Comparison of ENCODE assay signal across 26 cellular contexts in genomic region chr6:112026933-112027332, GRCh38. TPM values are rescaled to one million over a fixed set of nuclear protein-coding genes. Genes with fewer than 3 reads are reported as not detected.
DNase-seq lines count a peak whose midpoint lies in the region; ATAC-seq and TF ChIP-seq lines count a peak whose summit lies in the region.
"Had no signal": no experiment of that assay in that cellular context is flagged by ENCODE, and none has a peak within 500 bp of the region (broad histone marks: within the 10 kb centered on the region; RNA-seq: fewer than 3 reads in every experiment).

No MANE protein-coding gene starts in this region.

- peak overlapping the region; percentile 80 for H3K27ac ChIP-seq in DND-41 (ENCODE audit: low read length)
- H3K27ac ChIP-seq: PC-9, WERI-Rb-1 had no signal

- H3K4me1 Mint-ChIP-seq in activated CD4-positive, alpha-beta T cell treated with anti-CD3 and anti-CD28 coated beads, Interleukin-2, amount 10 ng/mL, durations not matched to agents 7 days and 5 days: peaks cover 59% of the 10 kb centered on the region
- peaks cover 27 to 39% of the 10 kb centered on the region in 2 donors for H3K4me1 Mint-ChIP-seq in natural killer cell

- TF ChIP-seq CTCF in DND-41 (IDR thresholded peaks at IDR 0.05; ENCODE audit: borderline replicate concordance, extremely low read depth, low read length, poor library complexity, severe bottlenecking) (no peak), natural killer cell (IDR thresholded peaks at IDR 0.05) (no peak)

- peaks cover 29% of the 10 kb centered on the region for H3K4me1 ChIP-seq in DND-41 (ENCODE audit: insufficient read depth, low read length)
- H3K4me1 ChIP-seq: BE2C had no signal

- H3K9me3 Mint-ChIP-seq in activated CD4-positive, alpha-beta T cell treated with anti-CD3 and anti-CD28 coated beads, Interleukin-2, amount 10 ng/mL, durations not matched to agents 7 days and 5 days: peaks cover 18% of the 10 kb centered on the region
- peaks cover 20 to 25% of the 10 kb centered on the region in 2 donors for H3K9me3 Mint-ChIP-seq in activated naive CD4-positive, alpha-beta T cell treated with anti-CD3 and anti-CD28 coated beads, Interleukin-2, amount 50 U/mL, for 72 hours
- peaks cover 0 to 2% of the 10 kb centered on the region in 2 donors for H3K9me3 Mint-ChIP-seq in natural killer cell
- H3K9me3 Mint-ChIP-seq: dendritic cell treated with granulocyte-macrophage colony-stimulating factor and Interleukin-4, amounts not matched to agents 40 ng/mL and 50 ng/mL, for 4 days had no signal

- H3K36me3 ChIP-seq in DND-41 (ENCODE audit: insufficient read depth, low read length): no peaks in the 10 kb centered on the region
- H3K36me3 ChIP-seq: BE2C, WERI-Rb-1 had no signal

- H3K4me2 ChIP-seq in DND-41 (ENCODE audit: insufficient read depth, low read length): peak overlapping the region; percentile 33; the same call in 1 of the 2 replicates
- H3K4me2 ChIP-seq: PC-9 had no signal

- intact Hi-C loops in natural killer cell (cut with micrococcal nuclease): no loop called here

- ATAC-seq in DND-41 (ENCODE audit: insufficient read depth, low read depth) (no peak), natural killer cell (no peak), HG03025 (IDR thresholded peaks at IDR 0.05; ENCODE audit: low FRiP score, unreplicated experiment) (no peak)
- ATAC-seq in activated naive CD4-positive, alpha-beta T cell treated with anti-CD3 and anti-CD28 coated beads, Interleukin-2, amount 50 U/mL, for 72 hours: no peak

- peak overlapping the region; percentile 46 for H2AFZ ChIP-seq in DND-41 (ENCODE audit: low read depth, low read length)
- H2AFZ ChIP-seq: PC-9 had no signal

- H3K79me2 ChIP-seq in DND-41 (ENCODE audit: insufficient read depth, low read length): no peaks in the 10 kb centered on the region

- H3K36me3 Mint-ChIP-seq in activated CD4-positive, alpha-beta T cell treated with anti-CD3 and anti-CD28 coated beads, Interleukin-2, amount 10 ng/mL, durations not matched to agents 7 days and 5 days (ENCODE audit: low read depth): peaks cover 22% of the 10 kb centered on the region
- peaks cover 28 to 34% of the 10 kb centered on the region in 2 donors for H3K36me3 Mint-ChIP-seq in activated naive CD4-positive, alpha-beta T cell treated with anti-CD3 and anti-CD28 coated beads, Interleukin-2, amount 50 U/mL, for 72 hours
- no peaks in the 10 kb centered on the region for H3K36me3 Mint-ChIP-seq in natural killer cell

- no peaks in the 10 kb centered on the region for H4K20me1 ChIP-seq in DND-41 (ENCODE audit: insufficient read depth, low read length)

- no peak overlapping the region for H3K4me3 ChIP-seq in DND-41 (ENCODE audit: low read depth in 1 of 2, low read length in 2 of 2)
- H3K4me3 ChIP-seq: lung, PC-9 had no signal

- CTCF ChIA-PET in activated CD4-positive, alpha-beta T cell treated with anti-CD3 and anti-CD28 coated beads, Interleukin-2, amount 10 ng/mL, durations not matched to agents 7 days and 5 days (lab: Charles Lee): interaction anchor here (0.8 to 4.3 kb wide), 10 partner anchors 10 to 768 kb away, joined by 3 to 34 read pairs (median 6); a partner anchor contains a TSS

- H3K27ac Mint-ChIP-seq in activated CD4-positive, alpha-beta T cell treated with anti-CD3 and anti-CD28 coated beads, Interleukin-2, amount 10 ng/mL, durations not matched to agents 7 days and 5 days: peak overlapping the region; percentile 97
- H3K27ac Mint-ChIP-seq in activated naive CD4-positive, alpha-beta T cell treated with anti-CD3 and anti-CD28 coated beads, Interleukin-2, amount 50 U/mL, for 72 hours: peak overlapping the region; percentile 79 to 92
- peak overlapping the region; percentile 76 to 78 for H3K27ac Mint-ChIP-seq in natural killer cell
- H3K27ac Mint-ChIP-seq: dendritic cell treated with granulocyte-macrophage colony-stimulating factor and Interleukin-4, amounts not matched to agents 40 ng/mL and 50 ng/mL, for 4 days had no signal

- H3K27me3 Mint-ChIP-seq in activated CD4-positive, alpha-beta T cell treated with anti-CD3 and anti-CD28 coated beads, Interleukin-2, amount 10 ng/mL, durations not matched to agents 7 days and 5 days: no peaks in the 10 kb centered on the region
- H3K27me3 Mint-ChIP-seq in natural killer cell (ENCODE audit: low read depth in 2 of 2): no peaks in the 10 kb centered on the region

- H3K9me3 ChIP-seq in DND-41 (ENCODE audit: insufficient read depth, low read length, severe bottlenecking): peaks cover 3% of the 10 kb centered on the region
- H3K9me3 ChIP-seq: BE2C had no signal

- no peaks in the 10 kb centered on the region for H3K27me3 ChIP-seq in DND-41 (ENCODE audit: insufficient read depth, low read length, poor library complexity)
- H3K27me3 ChIP-seq: BE2C had no signal

- POLR2A ChIA-PET in activated CD4-positive, alpha-beta T cell treated with anti-CD3 and anti-CD28 coated beads, Interleukin-2, amount 10 ng/mL, durations not matched to agents 7 days and 5 days (lab: Charles Lee): no interaction called here

- H3K4me3 Mint-ChIP-seq in activated CD4-positive, alpha-beta T cell treated with anti-CD3 and anti-CD28 coated beads, Interleukin-2, amount 10 ng/mL, durations not matched to agents 7 days and 5 days: no peak overlapping the region
- no peak overlapping the region for H3K4me3 Mint-ChIP-seq in natural killer cell
- H3K4me3 Mint-ChIP-seq: dendritic cell treated with granulocyte-macrophage colony-stimulating factor and Interleukin-4, amounts not matched to agents 40 ng/mL and 50 ng/mL, for 4 days had no signal

- no peak for DNase-seq in activated CD4-positive, alpha-beta T cell treated with anti-CD3 and anti-CD28 coated beads, Interleukin-2, amount 10 ng/mL, durations not matched to agents 7 days and 5 days
- no peak for DNase-seq in activated CD4-positive, alpha-beta T cell treated with anti-CD3 and anti-CD28 coated beads, Interleukin-2, amount 50 U/mL, for 4 hours
- no peak for DNase-seq in DND-41
- DNase-seq in activated naive CD4-positive, alpha-beta T cell treated with anti-CD3 and anti-CD28 coated beads, Interleukin-2, amount 50 U/mL, for 72 hours (ENCODE audit: low spot score in 2 of 2): no peak
- no peak for DNase-seq in natural killer cell
- no peak for DNase-seq in T-helper 9 cell
- no peak for DNase-seq in HK-2 (ENCODE audit: unreplicated experiment)
- DNase-seq: activated CD8-positive, alpha-beta memory T cell treated with anti-CD3 and anti-CD28 coated beads for 24 hours; anterior cingulate cortex; BE2C; HCEC 1CT; KG1; kidney glomerular epithelial cell; NCI-H1436 treated with DMSO at 0.1 percent for 48 hours; NCI-H510A; occipital lobe; PC-9; WERI-Rb-1 had no signal

- no peak overlapping the region for H3K9ac ChIP-seq in DND-41 (ENCODE audit: low read depth, low read length)

RNA-seq across cellular contexts. Expression of gene CCN6, which starts 27.0 kb away (rescaled TPM):
- total RNA-seq in activated CD4-positive, alpha-beta T cell treated with anti-CD3 and anti-CD28 coated beads, Interleukin-2, amount 10 ng/mL, durations not matched to agents 7 days and 5 days: not detected
- not detected for total RNA-seq in activated naive CD4-positive, alpha-beta T cell treated with anti-CD3 and anti-CD28 coated beads, Interleukin-2, amount 50 U/mL, for 72 hours
- not detected for total RNA-seq in natural killer cell
- total RNA-seq: A673; cardiac septum; HT-29; lung; occipital lobe; PC-9; T-helper 1 cell treated with Interleukin-12 subunit alpha and Interleukin-12 subunit beta and Interleukin-4 antibody, amounts not matched to agents 30 ng/mL and 1 ng/mL, for 36 hours; urinary bladder had no signal
